Comparison of ENCODE assay signal across 2 cellular contexts in genomic region chr13:52615134-52615801, GRCh38.
TF ChIP-seq lines count a peak whose summit lies in the region.

No MANE protein-coding gene starts in this region.

TF ChIP-seq in HEK293, 187 proteins besides CTCF, POLR2A, EP300 and RAD21:
- TF ChIP-seq ZNF837 (tag by site-specific recombination; IDR thresholded peaks at IDR 0.05) (no peak), BCL11A (tag by site-specific recombination; IDR thresholded peaks at IDR 0.05; ENCODE audit: low read depth) (no peak), ZNF146 (tag by site-specific recombination; IDR thresholded peaks at IDR 0.05) (peak; percentile 82), ZNF394 (tag by site-specific recombination; IDR thresholded peaks at IDR 0.05; ENCODE audit: borderline replicate concordance) (no peak)

TF ChIP-seq in K562, 482 proteins besides CTCF, POLR2A, EP300 and RAD21:
- TF ChIP-seq ZNF347 (CRISPR knock-in tag; IDR thresholded peaks at IDR 0.05; ENCODE audit: low read depth) (no peak), CEBPG (CRISPR knock-in tag; IDR thresholded peaks at IDR 0.05) (no peak), CEBPG (tag; conservative IDR thresholded peaks at IDR 0.05 in 1 of 2, IDR thresholded peaks at IDR 0.05 in 1 of 2) (peak; percentile 29 to 97; a peak in 3 of 4 replicates), IRF9 (tag; IDR thresholded peaks at IDR 0.05) (0 out of 2 replicates have a peak, but pooled peaks have one; percentile 10), CEBPB (tag; IDR thresholded peaks at IDR 0.05) (peak; percentile 90), ERF (CRISPR knock-in tag; IDR thresholded peaks at IDR 0.05) (no peak), SETDB1 (IDR thresholded peaks at IDR 0.05; ENCODE audit: low read length) (no peak)
TF ChIP-seq in K562: peak in this region for 3.
